ENCODE assay signal across 8 cellular contexts in the genomic region with DNA sequence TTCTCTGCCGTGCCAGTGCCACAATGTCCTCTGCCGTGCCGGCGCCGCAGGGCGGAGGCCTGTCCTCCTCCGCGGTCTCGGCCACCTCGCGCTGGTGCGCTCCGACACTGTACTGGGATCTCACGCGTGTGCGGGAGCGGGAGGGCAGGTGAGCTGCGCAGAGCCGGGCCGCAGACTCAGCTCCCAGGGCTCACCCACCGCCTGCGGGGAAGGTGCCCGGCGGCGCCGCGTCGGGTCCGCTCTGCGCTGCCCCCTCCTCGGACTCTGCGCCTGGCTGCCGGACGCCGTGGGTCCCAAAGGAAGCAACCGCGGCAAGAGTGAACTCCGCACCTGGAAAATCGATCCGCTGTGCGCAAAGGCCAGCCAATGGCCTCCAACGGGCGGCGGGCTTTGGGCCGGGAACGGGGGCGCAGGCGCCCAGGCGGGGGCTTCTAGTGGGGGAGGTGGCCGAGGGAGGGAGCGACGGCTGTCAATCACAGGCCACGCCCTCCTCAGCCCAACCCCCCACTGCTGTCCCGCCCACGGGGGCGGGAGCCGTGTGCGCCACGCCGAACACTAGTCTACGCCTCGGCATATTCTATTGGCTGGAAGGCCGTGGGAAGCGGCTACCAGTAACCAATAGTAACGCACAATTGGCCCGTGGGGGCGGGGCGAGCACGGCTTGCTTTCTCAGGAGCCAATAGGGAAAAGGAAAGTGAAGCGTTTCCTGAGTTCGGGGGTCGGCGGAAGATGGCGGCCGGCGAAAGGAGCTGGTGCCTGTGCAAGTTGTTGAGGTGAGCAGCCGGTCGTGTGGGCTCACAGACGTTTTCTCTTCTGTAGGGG. TPM values are rescaled to one million over a fixed set of nuclear protein-coding genes. Genes with fewer than 3 reads are reported as not detected.
DNase-seq lines count a peak whose midpoint lies in the region; ATAC-seq and TF ChIP-seq lines count a peak whose summit lies in the region.

A gene with protein sequence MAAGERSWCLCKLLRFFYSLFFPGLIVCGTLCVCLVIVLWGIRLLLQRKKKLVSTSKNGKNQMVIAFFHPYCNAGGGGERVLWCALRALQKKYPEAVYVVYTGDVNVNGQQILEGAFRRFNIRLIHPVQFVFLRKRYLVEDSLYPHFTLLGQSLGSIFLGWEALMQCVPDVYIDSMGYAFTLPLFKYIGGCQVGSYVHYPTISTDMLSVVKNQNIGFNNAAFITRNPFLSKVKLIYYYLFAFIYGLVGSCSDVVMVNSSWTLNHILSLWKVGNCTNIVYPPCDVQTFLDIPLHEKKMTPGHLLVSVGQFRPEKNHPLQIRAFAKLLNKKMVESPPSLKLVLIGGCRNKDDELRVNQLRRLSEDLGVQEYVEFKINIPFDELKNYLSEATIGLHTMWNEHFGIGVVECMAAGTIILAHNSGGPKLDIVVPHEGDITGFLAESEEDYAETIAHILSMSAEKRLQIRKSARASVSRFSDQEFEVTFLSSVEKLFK (plus strand): TSS at position 709 of the 822 bp plus-strand sequence. CDS start 21 bp downstream, at position 730.

- no peak for TF ChIP-seq RAD21 in liver (IDR thresholded peaks at IDR 0.05)

- no peaks in the 10 kb centered on the region for H3K36me3 ChIP-seq in liver (ENCODE audit: control insufficient read depth in 4 of 4, insufficient read depth in 3 of 4, low read depth in 1 of 4, low read length in 3 of 4)

- DNase-seq in C1 segment of cervical spinal cord (lab: John Stamatoyannopoulos, UW) (peak; percentile 64 to 99 (median 95)), NCI-H748 treated with DMSO at 0.1 percent for 48 hours (lab: John Stamatoyannopoulos, UW) (peak; percentile 94), dermis microvascular lymphatic vessel endothelial cell (ENCODE audit: low read depth in 2 of 2) (peak; percentile 96 to 99)
- DNase-seq in activated CD4-positive, alpha-beta T cell treated with anti-CD3 and anti-CD28 coated beads, Interleukin-2, amount 50 U/mL, for 24 hours (ENCODE audit: low read depth in 1 of 2, low spot score in 1 of 2), result peak; percentile 99 to 100
- peak; percentile 100 for DNase-seq in stimulated activated CD4-positive, alpha-beta T cell treated with anti-CD3 and anti-CD28 coated beads, Interleukin-4, amount 100 ng/mL, for 24 hours

- peaks cover 1 to 47% (median 35%) of the 10 kb centered on the region in 4 donors for H3K4me1 ChIP-seq in liver (ENCODE audit: control insufficient read depth in 4 of 4, insufficient read depth in 4 of 4, low read length in 3 of 4)

- peak; percentile 98 for ATAC-seq in GM19372 (IDR thresholded peaks at IDR 0.05; ENCODE audit: low read depth, unreplicated experiment)
- peak; percentile 100 for ATAC-seq in HG03558 (IDR thresholded peaks at IDR 0.05; ENCODE audit: extremely low read depth, unreplicated experiment)

- H3K9me3 ChIP-seq in liver (ENCODE audit: control insufficient read depth in 4 of 4, low read length in 3 of 4), result no peaks in the 10 kb centered on the region

- no peak for TF ChIP-seq CTCF in liver (IDR thresholded peaks at IDR 0.05; ENCODE audit: low read depth, low read length, missing input control)

- no peaks in the 10 kb centered on the region for H3K27me3 ChIP-seq in liver (ENCODE audit: control insufficient read depth in 4 of 4, insufficient read depth in 4 of 4, low read length in 3 of 4)

- peak within 1 kb of the TSS; percentile 72 to 84 for H3K27ac ChIP-seq in liver (ENCODE audit: low read depth in 1 of 2, low read length in 2 of 2)

- under 1% methylated on average over 79 of the region's 79 CpGs for WGBS in liver

- H3K4me3 ChIP-seq in liver (ENCODE audit: low read depth in 1 of 3, low read length in 3 of 3), result peak within 1 kb of the TSS; percentile 84 to 98 (median 95)

- peak within 1 kb of the TSS; percentile 95 to 100 for H3K9ac ChIP-seq in liver (ENCODE audit: low read depth in 1 of 2, low read length in 2 of 2)

TF ChIP-seq in liver, 16 proteins besides CTCF, POLR2A, EP300 and RAD21:
- TF ChIP-seq SP1 (IDR thresholded peaks at IDR 0.05) (peak; percentile 92), TAF1 (conservative IDR thresholded peaks at IDR 0.05) (peak; percentile 34), HNF4G (IDR thresholded peaks at IDR 0.05) (no peak), GABPA (IDR thresholded peaks at IDR 0.05 in 1 of 2, conservative IDR thresholded peaks at IDR 0.05 in 1 of 2) (peak in 1 of 2 donors; percentile 72), JUND (IDR thresholded peaks at IDR 0.05) (no peak), EGR1 (IDR thresholded peaks at IDR 0.05; ENCODE audit: low read depth in 2 of 2) (peak; percentile 94 to 95), HNF4A (conservative IDR thresholded peaks at IDR 0.05) (peak; percentile 72 to 80), RXRA (IDR thresholded peaks at IDR 0.05) (peak in 1 of 2 donors; percentile 41), NR2F2 (IDR thresholded peaks at IDR 0.05) (no peak), FOXA1 (IDR thresholded peaks at IDR 0.05) (no peak), FOXA2 (IDR thresholded peaks at IDR 0.05) (peak; percentile 5), YY1 (IDR thresholded peaks at IDR 0.05) (peak; percentile 98)
- TF ChIP-seq, protein P1, sequence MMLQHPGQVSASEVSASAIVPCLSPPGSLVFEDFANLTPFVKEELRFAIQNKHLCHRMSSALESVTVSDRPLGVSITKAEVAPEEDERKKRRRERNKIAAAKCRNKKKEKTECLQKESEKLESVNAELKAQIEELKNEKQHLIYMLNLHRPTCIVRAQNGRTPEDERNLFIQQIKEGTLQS (IDR thresholded peaks at IDR 0.05), result no peak
- TF ChIP-seq, protein P2, sequence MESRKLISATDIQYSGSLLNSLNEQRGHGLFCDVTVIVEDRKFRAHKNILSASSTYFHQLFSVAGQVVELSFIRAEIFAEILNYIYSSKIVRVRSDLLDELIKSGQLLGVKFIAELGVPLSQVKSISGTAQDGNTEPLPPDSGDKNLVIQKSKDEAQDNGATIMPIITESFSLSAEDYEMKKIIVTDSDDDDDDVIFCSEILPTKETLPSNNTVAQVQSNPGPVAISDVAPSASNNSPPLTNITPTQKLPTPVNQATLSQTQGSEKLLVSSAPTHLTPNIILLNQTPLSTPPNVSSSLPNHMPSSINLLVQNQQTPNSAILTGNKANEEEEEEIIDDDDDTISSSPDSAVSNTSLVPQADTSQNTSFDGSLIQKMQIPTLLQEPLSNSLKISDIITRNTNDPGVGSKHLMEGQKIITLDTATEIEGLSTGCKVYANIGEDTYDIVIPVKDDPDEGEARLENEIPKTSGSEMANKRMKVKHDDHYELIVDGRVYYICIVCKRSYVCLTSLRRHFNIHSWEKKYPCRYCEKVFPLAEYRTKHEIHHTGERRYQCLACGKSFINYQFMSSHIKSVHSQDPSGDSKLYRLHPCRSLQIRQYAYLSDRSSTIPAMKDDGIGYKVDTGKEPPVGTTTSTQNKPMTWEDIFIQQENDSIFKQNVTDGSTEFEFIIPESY (IDR thresholded peaks at IDR 0.05), result peak; percentile 48
- TF ChIP-seq, protein P3, sequence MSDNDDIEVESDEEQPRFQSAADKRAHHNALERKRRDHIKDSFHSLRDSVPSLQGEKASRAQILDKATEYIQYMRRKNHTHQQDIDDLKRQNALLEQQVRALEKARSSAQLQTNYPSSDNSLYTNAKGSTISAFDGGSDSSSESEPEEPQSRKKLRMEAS (IDR thresholded peaks at IDR 0.05), result peak; percentile 63
- TF ChIP-seq, protein P4, sequence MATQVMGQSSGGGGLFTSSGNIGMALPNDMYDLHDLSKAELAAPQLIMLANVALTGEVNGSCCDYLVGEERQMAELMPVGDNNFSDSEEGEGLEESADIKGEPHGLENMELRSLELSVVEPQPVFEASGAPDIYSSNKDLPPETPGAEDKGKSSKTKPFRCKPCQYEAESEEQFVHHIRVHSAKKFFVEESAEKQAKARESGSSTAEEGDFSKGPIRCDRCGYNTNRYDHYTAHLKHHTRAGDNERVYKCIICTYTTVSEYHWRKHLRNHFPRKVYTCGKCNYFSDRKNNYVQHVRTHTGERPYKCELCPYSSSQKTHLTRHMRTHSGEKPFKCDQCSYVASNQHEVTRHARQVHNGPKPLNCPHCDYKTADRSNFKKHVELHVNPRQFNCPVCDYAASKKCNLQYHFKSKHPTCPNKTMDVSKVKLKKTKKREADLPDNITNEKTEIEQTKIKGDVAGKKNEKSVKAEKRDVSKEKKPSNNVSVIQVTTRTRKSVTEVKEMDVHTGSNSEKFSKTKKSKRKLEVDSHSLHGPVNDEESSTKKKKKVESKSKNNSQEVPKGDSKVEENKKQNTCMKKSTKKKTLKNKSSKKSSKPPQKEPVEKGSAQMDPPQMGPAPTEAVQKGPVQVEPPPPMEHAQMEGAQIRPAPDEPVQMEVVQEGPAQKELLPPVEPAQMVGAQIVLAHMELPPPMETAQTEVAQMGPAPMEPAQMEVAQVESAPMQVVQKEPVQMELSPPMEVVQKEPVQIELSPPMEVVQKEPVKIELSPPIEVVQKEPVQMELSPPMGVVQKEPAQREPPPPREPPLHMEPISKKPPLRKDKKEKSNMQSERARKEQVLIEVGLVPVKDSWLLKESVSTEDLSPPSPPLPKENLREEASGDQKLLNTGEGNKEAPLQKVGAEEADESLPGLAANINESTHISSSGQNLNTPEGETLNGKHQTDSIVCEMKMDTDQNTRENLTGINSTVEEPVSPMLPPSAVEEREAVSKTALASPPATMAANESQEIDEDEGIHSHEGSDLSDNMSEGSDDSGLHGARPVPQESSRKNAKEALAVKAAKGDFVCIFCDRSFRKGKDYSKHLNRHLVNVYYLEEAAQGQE (IDR thresholded peaks at IDR 0.05), result peak; percentile 57
TF ChIP-seq in liver: peak in this region for 11.

RNA-seq across cellular contexts. Expression of the gene that starts here (rescaled TPM):
- total RNA-seq in dermis microvascular lymphatic vessel endothelial cell (11.8 and 14.2 TPM in 2 replicates), liver (10 to 100 TPM; 14.3 to 34.5 TPM)
- polyA plus RNA-seq in liver, result 1 to 10 TPM; 5.4 to 9.5 TPM

Comparison
In these comparisons a context has a peak if more than half of its experiments do, and no peak if none do; other contexts are left out.
1. Peak in every context shown above with its lines: DNase-seq, ATAC-seq, H3K4me3 ChIP-seq and H3K27ac ChIP-seq.